ENCODE assay signal across 19 cellular contexts in the genomic region with DNA sequence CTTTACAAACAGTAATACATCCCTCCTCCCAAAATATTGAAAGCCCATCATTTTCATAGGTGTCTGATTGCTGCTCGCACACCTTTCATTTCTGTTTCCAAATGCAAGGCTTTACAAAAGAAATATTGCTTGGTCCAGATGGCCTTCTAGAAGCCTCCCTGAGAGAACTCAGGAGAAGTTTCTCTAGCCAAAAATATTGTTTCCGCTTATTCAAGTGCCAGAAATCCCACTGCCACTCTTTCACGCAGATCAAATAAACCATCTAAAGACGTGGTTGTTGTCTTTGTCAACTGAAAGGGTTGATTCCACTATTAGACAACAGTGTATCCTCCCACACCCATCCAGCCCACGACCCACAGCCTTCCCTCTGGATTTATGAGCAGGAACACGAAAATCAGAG.
"Had no signal": no experiment of that assay in that cellular context is flagged by ENCODE, and none has a peak within 500 bp of the region (broad histone marks: within the 10 kb centered on the region; RNA-seq: fewer than 3 reads in every experiment).

No MANE protein-coding gene starts in this region.

- H3K36me3 ChIP-seq: ascending aorta, SJSA1 had no signal

- H3K4me3 ChIP-seq: ascending aorta, body of pancreas, SJSA1 had no signal

- H3K27me3 ChIP-seq: ascending aorta, body of pancreas had no signal

- DNase-seq: activated CD4-positive, alpha-beta T cell treated with anti-CD3 and anti-CD28 coated beads for 48 hours; activated CD4-positive, alpha-beta T cell treated with anti-CD3 and anti-CD28 coated beads, Interleukin-2, amount 50 U/mL, for 4 hours; activated CD4-positive, CD25-positive, alpha-beta regulatory T cell treated with anti-CD3 and anti-CD28 coated beads, Interleukin-2, amount 50 U/mL, for 72 hours; activated CD8-positive, alpha-beta memory T cell treated with anti-CD3 and anti-CD28 coated beads, Interleukin-2, amount 50 U/mL, for 48 hours; activated CD8-positive, alpha-beta T cell treated with anti-CD3 and anti-CD28 coated beads, Interleukin-2, amount 10 ng/mL, durations not matched to agents 7 days and 5 days; activated effector memory CD4-positive, alpha-beta T cell treated with Interleukin-2 at 50 U/mL for 16 hours; activated naive CD4-positive, alpha-beta T cell; activated T-cell treated with anti-CD3 and anti-CD28 coated beads, Interleukin-2, amount 50 U/mL, for 1 hour; body of pancreas; MM.1S; NCI-H1694 treated with DMSO at 0.1 percent for 48 hours; NCI-H2029 treated with DMSO at 0.1 percent for 48 hours; NCI-H524; PC-3; SHP77 had no signal

- ATAC-seq: activated CD8-positive, alpha-beta T cell treated with anti-CD3 and anti-CD28 coated beads, Interleukin-2, amount 10 ng/mL, durations not matched to agents 7 days and 5 days; body of pancreas; PC-3; SK-N-SH treated with all-trans-retinoic acid at 6 μM for 48 hours; WTC11 had no signal

- H3K27ac ChIP-seq: ascending aorta, body of pancreas, SJSA1 had no signal

- H3K4me1 ChIP-seq: ascending aorta, body of pancreas, SJSA1 had no signal

- H3K9me3 ChIP-seq: ascending aorta, body of pancreas, SJSA1 had no signal
